ENCODE assay signal across 8 cellular contexts in the genomic region with DNA sequence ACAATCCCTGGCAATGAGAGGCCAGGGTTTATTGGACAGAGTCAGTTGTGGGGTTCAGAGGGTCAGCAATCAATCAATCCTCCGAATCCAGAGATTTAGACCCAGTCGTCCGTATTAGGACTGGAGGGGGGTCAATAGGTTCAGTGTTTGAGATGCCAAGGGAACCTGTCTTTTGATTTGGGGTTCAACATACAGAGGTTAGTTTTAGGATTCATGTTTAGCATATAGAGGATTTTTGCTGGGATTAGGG. TPM values are rescaled to one million over a fixed set of nuclear protein-coding genes. Genes with fewer than 3 reads are reported as not detected.
DNase-seq lines count a peak whose midpoint lies in the region; ATAC-seq, FAIRE-seq and TF ChIP-seq lines count a peak whose summit lies in the region.

No MANE protein-coding gene starts in this region.

- WGBS in HUES64: 10% methylated on average over 3 of the region's 3 CpGs

- TF ChIP-seq CTCF in AG10803 (conservative IDR thresholded peaks at IDR 0.05; ENCODE audit: low read length): no peak
- no peak for TF ChIP-seq CTCF in choroid plexus epithelial cell (conservative IDR thresholded peaks at IDR 0.05; ENCODE audit: low read depth, low read length)

- H3K4me1 ChIP-seq in HUES64 (ENCODE audit: insufficient read depth, low read length): peaks cover 15% of the 10 kb centered on the region

- H3K4me3 ChIP-seq in AG10803 (ENCODE audit: low read length) (peak overlapping the region; percentile 89), HUES64 (ENCODE audit: low read length) (peak overlapping the region; percentile 81), choroid plexus epithelial cell (ENCODE audit: low read depth, low read length) (peak overlapping the region; percentile 84)

- H3K27me3 Mint-ChIP-seq in naive B cell: peaks cover 17 to 34% (median 32%) of the 10 kb centered on the region in 3 donors

- DNase-seq in AG10803 (ENCODE audit: low read depth) (no peak), choroid plexus epithelial cell (ENCODE audit: low read depth) (no peak), naive B cell (no peak), frontal cortex (ENCODE audit: low spot score in 2 of 2) (no peak), cerebellum (ENCODE audit: low spot score) (no peak)
- DNase-seq in stimulated activated CD4-positive, alpha-beta T cell treated with anti-CD3 and anti-CD28 coated beads, Interleukin-15, amount 100 ng/mL, for 24 hours: no peak

- peaks cover 0 to 2% (median 0%) of the 10 kb centered on the region in 7 donors for H3K9me3 Mint-ChIP-seq in naive B cell

- H3K27ac ChIP-seq in HUES64 (ENCODE audit: low read depth, low read length): peak overlapping the region; percentile 53; the same call in 1 of the 2 replicates

- no peak for FAIRE-seq in frontal cortex (lab: Jason Lieb, UNC)

- peaks cover 0 to 16% of the 10 kb centered on the region in 2 donors for H3K36me3 Mint-ChIP-seq in naive B cell

- 0 out of 2 replicates have a peak, but pooled peaks cover 3% of the 10 kb centered on the region for H3K36me3 ChIP-seq in HUES64 (ENCODE audit: insufficient read depth, low read length)

- peaks cover 35 to 50% (median 40%) of the 10 kb centered on the region in 3 donors for H3K4me1 Mint-ChIP-seq in naive B cell

- peak overlapping the region; percentile 86 for H3K9ac ChIP-seq in HUES64 (ENCODE audit: low read depth, low read length)

- ATAC-seq in naive B cell (ENCODE audit: low read depth in 2 of 2): no peak
- no peak for ATAC-seq in GM21526 (IDR thresholded peaks at IDR 0.05; ENCODE audit: low FRiP score, unreplicated experiment)

- peak overlapping the region; percentile 92 to 100 (median 99) for H3K4me3 Mint-ChIP-seq in naive B cell

- H3K27ac Mint-ChIP-seq in naive B cell: peak overlapping the region in 4 of 6 donors; percentile 78 to 88 (median 86)

- no peaks in the 10 kb centered on the region for H3K9me3 ChIP-seq in HUES64 (ENCODE audit: insufficient read depth, low read depth, low read length)

- H3K27me3 ChIP-seq in HUES64 (ENCODE audit: insufficient read depth, low read length): peaks cover 43% of the 10 kb centered on the region

RNA-seq across cellular contexts. Expression of a gene that starts 0.3 kb away (rescaled TPM):
- 25.1 TPM for polyA plus RNA-seq in HUES64 (2013, experiment 1 of 2)
- polyA plus RNA-seq in HUES64 (2013, experiment 2 of 2): 25.2 TPM
- 10 to 100 TPM; 18.2 to 38.8 (median 22.9) TPM for polyA plus RNA-seq in naive B cell (ENCODE audit: low read depth in 6 of 6)
- total RNA-seq in frontal cortex: 13.0 TPM
- total RNA-seq in cerebellum: 6.8 TPM

RNA-seq across cellular contexts. Expression of a gene that starts 15.3 kb away (rescaled TPM):
- polyA plus RNA-seq in HUES64 (2013, experiment 1 of 2): 0.10 TPM
- polyA plus RNA-seq in HUES64 (2013, experiment 2 of 2): 0.51 TPM
- not detected for polyA plus RNA-seq in naive B cell (ENCODE audit: low read depth in 6 of 6)
- total RNA-seq in frontal cortex (2.9 TPM), cerebellum (1.7 TPM)

RNA-seq across cellular contexts. Expression of a gene that starts 44.6 kb away (rescaled TPM):
- 39.6 TPM for polyA plus RNA-seq in HUES64 (2013, experiment 1 of 2)
- polyA plus RNA-seq in HUES64 (2013, experiment 2 of 2): 37.0 TPM
- 1 to 10 TPM in 1 of 6 donors, under 1 TPM in 5; 0.17 to 5.0 (median 0.41) TPM for polyA plus RNA-seq in naive B cell (ENCODE audit: low read depth in 6 of 6)
- total RNA-seq in frontal cortex: 24.1 TPM
- 21.4 TPM for total RNA-seq in cerebellum

RNA-seq across cellular contexts. Expression of a gene that starts 44.8 kb away (rescaled TPM):
- 6.3 TPM for polyA plus RNA-seq in HUES64 (2013, experiment 1 of 2)
- polyA plus RNA-seq in HUES64 (2013, experiment 2 of 2): 5.6 TPM
- polyA plus RNA-seq in naive B cell (ENCODE audit: low read depth in 6 of 6): 1 to 10 TPM in 1 of 6 donors, not detected in 5; 1.2 TPM
- total RNA-seq in frontal cortex: 14.7 TPM
- total RNA-seq in cerebellum: 13.0 TPM
